Comparison of ENCODE assay signal across 9 cellular contexts in the genomic region with DNA sequence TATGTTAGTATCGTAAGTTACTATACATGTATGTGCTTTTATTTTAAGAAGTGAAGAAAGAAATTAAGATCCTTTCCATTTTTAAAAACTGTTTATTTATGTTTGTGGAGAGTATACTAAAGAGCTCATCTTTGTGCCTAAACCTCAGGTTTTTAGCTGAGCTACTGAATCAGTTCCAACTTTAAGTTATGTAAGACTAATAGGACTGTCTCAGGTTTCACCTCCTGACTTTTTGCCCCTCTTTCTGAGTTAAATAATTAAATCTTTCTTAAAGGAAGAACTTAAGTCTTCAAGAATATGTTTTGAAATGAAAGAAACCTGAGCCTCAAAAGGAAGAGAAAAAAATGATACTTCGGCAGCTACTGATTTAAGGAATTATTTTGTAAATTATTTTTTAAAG. TPM values are rescaled to one million over a fixed set of nuclear protein-coding genes. Genes with fewer than 3 reads are reported as not detected.
DNase-seq lines count a peak whose midpoint lies in the region; ATAC-seq and TF ChIP-seq lines count a peak whose summit lies in the region.
"Had no signal": no experiment of that assay in that cellular context is flagged by ENCODE, and none has a peak within 500 bp of the region (broad histone marks: within the 10 kb centered on the region; RNA-seq: fewer than 3 reads in every experiment).

No MANE protein-coding gene starts in this region.

- no peaks in the 10 kb centered on the region for H3K9me2 ChIP-seq in Loucy (replicated peaks; ENCODE audit: low read depth, low read length)

- H3K27ac ChIP-seq in CD4-positive, alpha-beta T cell (ENCODE audit: low read depth, low read length), result no peak overlapping the region
- H3K27ac ChIP-seq in coronary artery, result no peak overlapping the region

- CTCF ChIA-PET in CD4-positive, alpha-beta T cell (lab: Charles Lee), result interaction anchor here (1.8 kb wide), 1 partner anchor 10 kb away, joined by 3 read pairs; no protein-coding TSS in a partner anchor
- CTCF ChIA-PET in HEK293T (lab: Yijun Ruan, JAX), result no interaction called here

- ATAC-seq in CD4-positive, alpha-beta T cell (ENCODE audit: poor library complexity), result no peak
- no peak for ATAC-seq in naive thymus-derived CD8-positive, alpha-beta T cell
- ATAC-seq in GM18858 (IDR thresholded peaks at IDR 0.05; ENCODE audit: unreplicated experiment), result no peak

- H3K4me3 Mint-ChIP-seq in CD4-positive, alpha-beta T cell, result peak overlapping the region; percentile 97
- peak overlapping the region; percentile 45 to 98 (median 94) for H3K4me3 Mint-ChIP-seq in naive thymus-derived CD8-positive, alpha-beta T cell

- intact Hi-C loops in CD4-positive, alpha-beta T cell (cut with DNase I, micrococcal nuclease), result loop anchor here (5.0 to 10.0 kb wide), 4 partner anchors 44 to 546 kb away; partner anchors contain the start of genes ABHD6 (in 1 of the 2), HTD2 (in 1 of the 2), PDE12 (in 1 of the 2) and RPP14 (in 1 of the 2)

- no peaks in the 10 kb centered on the region for H3K9me3 ChIP-seq in CD4-positive, alpha-beta T cell (ENCODE audit: control insufficient read depth, low read length)
- H3K9me3 ChIP-seq in Loucy (ENCODE audit: insufficient read depth, low read depth, low read length), result no peaks in the 10 kb centered on the region

- peak overlapping the region; percentile 81 for H3K4me3 ChIP-seq in Loucy (ENCODE audit: low read length, poor library complexity, severe bottlenecking)
- H3K4me3 ChIP-seq in coronary artery, result peak overlapping the region; percentile 84

- no peaks in the 10 kb centered on the region for H3K36me3 ChIP-seq in Loucy (ENCODE audit: insufficient read depth, low read length)

- no peak overlapping the region for H3K27ac Mint-ChIP-seq in CD4-positive, alpha-beta T cell
- H3K27ac Mint-ChIP-seq in naive thymus-derived CD8-positive, alpha-beta T cell, result peak overlapping the region in 1 of 10 donors; percentile 65
- H3K27ac Mint-ChIP-seq: activated CD4-positive, alpha-beta memory T cell treated with anti-CD3 and anti-CD28 coated beads for 36 hours had no signal

- no peak for TF ChIP-seq CTCF in CD4-positive, alpha-beta T cell (IDR thresholded peaks at IDR 0.05)
- no peak for TF ChIP-seq CTCF in Loucy (conservative IDR thresholded peaks at IDR 0.05; ENCODE audit: low read length)
- TF ChIP-seq CTCF in coronary artery (IDR thresholded peaks at IDR 0.05), result no peak

- peak overlapping the region; percentile 80 for H3K4me2 ChIP-seq in Loucy (ENCODE audit: low read depth, low read length, poor library complexity, severe bottlenecking)

- H3K27me3 ChIP-seq in CD4-positive, alpha-beta T cell (ENCODE audit: control insufficient read depth, insufficient read depth, low read length), result no peaks in the 10 kb centered on the region
- H3K27me3 ChIP-seq in Loucy (ENCODE audit: insufficient read depth, low read length, poor library complexity, severe bottlenecking), result no peaks in the 10 kb centered on the region

- H3K27me3 Mint-ChIP-seq in CD4-positive, alpha-beta T cell, result no peaks in the 10 kb centered on the region
- no peaks in the 10 kb centered on the region for H3K27me3 Mint-ChIP-seq in naive thymus-derived CD8-positive, alpha-beta T cell
- H3K27me3 Mint-ChIP-seq: activated CD4-positive, alpha-beta memory T cell treated with anti-CD3 and anti-CD28 coated beads for 36 hours had no signal

- peak overlapping the region; percentile 87 for H3K9ac ChIP-seq in Loucy (ENCODE audit: low read depth, low read length, poor library complexity, severe bottlenecking)

- H3K4me1 ChIP-seq in Loucy (ENCODE audit: insufficient read depth, low read length, poor library complexity, severe bottlenecking), result peaks cover 45% of the 10 kb centered on the region

- no peak for DNase-seq in CD4-positive, alpha-beta T cell
- DNase-seq in coronary artery (ENCODE audit: low spot score) (no peak), DMS53 treated with DMSO at 0.1 percent for 48 hours (lab: John Stamatoyannopoulos, UW; ENCODE audit: unreplicated experiment) (no peak), HK-2 (ENCODE audit: unreplicated experiment) (no peak), HEK293T (ENCODE audit: extremely low spot score) (no peak)
- DNase-seq in naive thymus-derived CD8-positive, alpha-beta T cell, result no peak
- DNase-seq: activated CD4-positive, alpha-beta memory T cell treated with anti-CD3 and anti-CD28 coated beads for 36 hours had no signal

- POLR2A ChIA-PET in CD4-positive, alpha-beta T cell (lab: Charles Lee), result interaction anchor here (0.6 to 1.6 kb wide), 3 partner anchors 26 to 579 kb away, joined by 3 read pairs; partner anchors contain the start of gene PDE12
- POLR2A ChIA-PET in naive thymus-derived CD8-positive, alpha-beta T cell (lab: Charles Lee), result interaction anchor here (1.1 kb wide), 1 partner anchor 69 kb away, joined by 4 read pairs; no protein-coding TSS in a partner anchor
- POLR2A ChIA-PET in HEK293T (lab: Yijun Ruan, JAX), result interaction anchor here (0.6 to 1.1 kb wide), 2 partner anchors 63 to 65 kb away, joined by 3 to 4 read pairs; partner anchors contain the start of gene DENND6A

- peaks cover 75% of the 10 kb centered on the region for H3K79me2 ChIP-seq in Loucy (ENCODE audit: insufficient read depth, low read length)

- peaks cover 44% of the 10 kb centered on the region for H4K20me1 ChIP-seq in Loucy (ENCODE audit: insufficient read depth, low read length, poor library complexity, severe bottlenecking)

- no peaks in the 10 kb centered on the region for H3K9me3 Mint-ChIP-seq in CD4-positive, alpha-beta T cell
- no peaks in the 10 kb centered on the region for H3K9me3 Mint-ChIP-seq in naive thymus-derived CD8-positive, alpha-beta T cell
- H3K9me3 Mint-ChIP-seq: activated CD4-positive, alpha-beta memory T cell treated with anti-CD3 and anti-CD28 coated beads for 36 hours had no signal

- peaks cover 51% of the 10 kb centered on the region for H3K36me3 Mint-ChIP-seq in CD4-positive, alpha-beta T cell (ENCODE audit: low read depth)
- peaks cover 0 to 42% (median 20%) of the 10 kb centered on the region in 3 donors for H3K36me3 Mint-ChIP-seq in naive thymus-derived CD8-positive, alpha-beta T cell

- peaks cover 64% of the 10 kb centered on the region for H3K4me1 Mint-ChIP-seq in CD4-positive, alpha-beta T cell (ENCODE audit: low read depth)
- H3K4me1 Mint-ChIP-seq in naive thymus-derived CD8-positive, alpha-beta T cell, result peaks cover 12 to 68% (median 55%) of the 10 kb centered on the region in 4 donors

- H2AFZ ChIP-seq in Loucy (ENCODE audit: low read length), result no peak overlapping the region

- H3F3A ChIP-seq in Loucy (ENCODE audit: low read depth), result no peaks in the 10 kb centered on the region

TF ChIP-seq in HEK293T, 16 proteins besides CTCF, POLR2A, EP300 and RAD21:
- TF ChIP-seq, protein P1, sequence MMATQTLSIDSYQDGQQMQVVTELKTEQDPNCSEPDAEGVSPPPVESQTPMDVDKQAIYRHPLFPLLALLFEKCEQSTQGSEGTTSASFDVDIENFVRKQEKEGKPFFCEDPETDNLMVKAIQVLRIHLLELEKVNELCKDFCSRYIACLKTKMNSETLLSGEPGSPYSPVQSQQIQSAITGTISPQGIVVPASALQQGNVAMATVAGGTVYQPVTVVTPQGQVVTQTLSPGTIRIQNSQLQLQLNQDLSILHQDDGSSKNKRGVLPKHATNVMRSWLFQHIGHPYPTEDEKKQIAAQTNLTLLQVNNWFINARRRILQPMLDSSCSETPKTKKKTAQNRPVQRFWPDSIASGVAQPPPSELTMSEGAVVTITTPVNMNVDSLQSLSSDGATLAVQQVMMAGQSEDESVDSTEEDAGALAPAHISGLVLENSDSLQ (IDR thresholded peaks at IDR 0.05), result no peak
- TF ChIP-seq FOXA1 (IDR thresholded peaks at IDR 0.05), result no peak
- no peak for TF ChIP-seq ZNF384 (IDR thresholded peaks at IDR 0.05)
- TF ChIP-seq ARNT (IDR thresholded peaks at IDR 0.05), result no peak
- no peak for TF ChIP-seq ELF4 (IDR thresholded peaks at IDR 0.05)
- TF ChIP-seq HDGF (IDR thresholded peaks at IDR 0.05; ENCODE audit: borderline replicate concordance), result no peak
- no peak for TF ChIP-seq SP1 (IDR thresholded peaks at IDR 0.05)
- no peak for TF ChIP-seq BHLHE40 (IDR thresholded peaks at IDR 0.05; ENCODE audit: borderline replicate concordance)
- TF ChIP-seq CTBP1 (IDR thresholded peaks at IDR 0.05; ENCODE audit: borderline replicate concordance), result no peak
- no peak for TF ChIP-seq NFRKB (IDR thresholded peaks at IDR 0.05)
- TF ChIP-seq FOXK2 (IDR thresholded peaks at IDR 0.05), result no peak
- no peak for TF ChIP-seq SUZ12 (IDR thresholded peaks at IDR 0.05)
- TF ChIP-seq FOXM1 (IDR thresholded peaks at IDR 0.05; ENCODE audit: borderline replicate concordance), result no peak
- TF ChIP-seq L3MBTL2 (conservative IDR thresholded peaks at IDR 0.05), result no peak
- TF ChIP-seq TARDBP (IDR thresholded peaks at IDR 0.05), result no peak
- TF ChIP-seq LEF1 (IDR thresholded peaks at IDR 0.05; ENCODE audit: borderline replicate concordance), result no peak

RNA-seq across cellular contexts. Expression of gene SLMAP, which starts 2.6 kb away (rescaled TPM):
- 10 to 100 TPM; 51.3 to 52.2 TPM for total RNA-seq in CD4-positive, alpha-beta T cell
- total RNA-seq in naive thymus-derived CD8-positive, alpha-beta T cell, result 10 to 100 TPM; 65.8 to 70.6 TPM
- polyA plus RNA-seq in naive thymus-derived CD8-positive, alpha-beta T cell, result 10 to 100 TPM; 19.6 to 24.5 (median 23.7) TPM
